9 cellular contexts compared by ENCODE assay signal in the genomic region with DNA sequence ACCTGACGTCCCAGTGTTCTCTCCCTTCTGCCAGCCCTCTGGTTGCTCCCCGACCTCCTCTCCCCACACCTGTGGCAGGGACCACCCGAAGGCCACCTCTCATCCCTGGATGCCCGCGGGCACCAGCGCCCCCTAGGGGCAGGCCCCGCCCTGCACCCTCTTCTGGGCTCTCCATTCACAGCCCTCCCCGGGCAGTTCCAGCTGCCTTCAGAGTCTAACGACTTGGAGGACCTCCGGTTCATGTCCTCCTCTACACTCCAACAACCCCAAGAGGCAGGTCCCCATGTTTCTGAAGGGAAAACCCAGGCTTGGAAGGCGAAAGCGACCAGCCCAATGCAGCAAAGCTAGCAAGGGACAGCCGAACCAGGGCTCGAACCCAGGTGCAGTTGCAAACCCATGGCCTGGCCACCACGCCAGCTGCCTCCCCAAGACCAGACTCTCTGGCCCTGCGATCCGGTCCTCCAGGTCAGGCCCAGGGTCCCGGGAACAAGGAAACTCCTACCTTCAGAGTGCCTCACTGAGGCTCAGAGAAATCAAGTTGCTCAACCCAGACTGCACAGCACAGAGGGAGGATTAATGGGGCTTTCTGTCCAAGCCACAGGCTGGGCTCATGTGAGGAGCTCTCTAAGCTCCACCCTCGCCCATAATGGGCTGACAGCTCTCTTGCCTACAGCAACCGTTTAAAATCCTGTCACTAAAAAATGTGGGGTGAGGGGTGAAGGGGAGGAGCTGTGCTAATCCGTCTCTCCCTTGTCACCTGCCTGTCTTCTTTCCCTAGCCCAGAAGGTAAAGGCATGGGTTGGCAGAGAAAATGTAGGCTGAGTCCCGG.
DNase-seq lines count a peak whose midpoint lies in the region; ATAC-seq, FAIRE-seq and TF ChIP-seq lines count a peak whose summit lies in the region.
"Had no signal": no experiment of that assay in that cellular context is flagged by ENCODE, and none has a peak within 500 bp of the region (broad histone marks: within the 10 kb centered on the region; RNA-seq: fewer than 3 reads in every experiment).

No MANE protein-coding gene starts in this region.

- 0 out of 2 replicates have a peak overlapping the region, but pooled peaks have one; percentile 50 for H2BK12ac ChIP-seq in H1 (ENCODE audit: low read depth, low read length)

- H3K9ac ChIP-seq in H1 (replicated peaks in 1 of 4; ENCODE audit: extremely low read depth in 1 of 4, low read depth in 3 of 4, low read length in 3 of 4) = no peak overlapping the region; a peak in 1 of 7 replicates

- no peaks in the 10 kb centered on the region for H3K9me3 Mint-ChIP-seq in progenitor cell of endocrine pancreas (ENCODE audit: low read depth)
- H3K9me3 Mint-ChIP-seq: T-cell had no signal

- peak; percentile 69 to 82 for TF ChIP-seq RAD21 in H1 (IDR thresholded peaks at IDR 0.05 in 1 of 2, conservative IDR thresholded peaks at IDR 0.05 in 1 of 2; ENCODE audit: low read depth in 2 of 2, low read length in 2 of 2)

- ATAC-seq in T-helper 17 cell (peak; percentile 46), HG03432 (IDR thresholded peaks at IDR 0.05; ENCODE audit: unreplicated experiment) (no peak)
- ATAC-seq: T-cell had no signal

- peak overlapping the region in 1 of 2 experiments; percentile 2; a peak in 1 of 4 replicates for H3K4me2 ChIP-seq in H1 (ENCODE audit: insufficient read depth in 1 of 2, low read depth in 2 of 2, low read length in 2 of 2)

- H3K23me2 ChIP-seq in H1 (ENCODE audit: low read depth, low read length) = peaks cover 1% of the 10 kb centered on the region; the same call in 1 of the 2 replicates

- H3K23ac ChIP-seq in H1 (ENCODE audit: insufficient read length) = no peak overlapping the region

- TF ChIP-seq EP300 in H1 (IDR thresholded peaks at IDR 0.05; ENCODE audit: borderline replicate concordance in 1 of 2, low read depth in 2 of 2, low read length in 2 of 2) = no peak

- H3K4me1 Mint-ChIP-seq in T-helper 17 cell (peaks cover 15% of the 10 kb centered on the region), progenitor cell of endocrine pancreas (ENCODE audit: low read depth) (peaks cover 3% of the 10 kb centered on the region)

- H2AFZ ChIP-seq in H1 (ENCODE audit: low read length) = no peak overlapping the region

- H2AK5ac ChIP-seq in H1 (ENCODE audit: low read depth, low read length) = peak overlapping the region; percentile 77; the same call in 1 of the 2 replicates

- no peak for TF ChIP-seq POLR2A in H1 (IDR thresholded peaks at IDR 0.05; ENCODE audit: control extremely low read depth in 1 of 2, low read depth in 2 of 2, low read length in 2 of 2)

- H3K14ac ChIP-seq in H1 (ENCODE audit: insufficient read length) = no peak overlapping the region

- peak overlapping the region; percentile 65 for H2BK15ac ChIP-seq in H1 (ENCODE audit: low read length)

- H3K36me3 ChIP-seq in H1 (ENCODE audit: control insufficient read depth in 2 of 4, insufficient read depth in 4 of 4, low read length in 3 of 4) = no peaks in the 10 kb centered on the region
- H3K36me3 ChIP-seq in small intestine (ENCODE audit: control insufficient read depth in 2 of 2, insufficient read depth in 2 of 2, low read length in 2 of 2) = no peaks in the 10 kb centered on the region

- H3K27ac Mint-ChIP-seq in T-helper 17 cell (no peak overlapping the region), progenitor cell of endocrine pancreas (no peak overlapping the region)
- H3K27ac Mint-ChIP-seq: T-cell had no signal

- H3K4me3 Mint-ChIP-seq in T-helper 17 cell (no peak overlapping the region), progenitor cell of endocrine pancreas (ENCODE audit: low read depth) (no peak overlapping the region)
- H3K4me3 Mint-ChIP-seq: T-cell had no signal

- peak; percentile 43 for DNase-seq in DMS53 (lab: John Stamatoyannopoulos, UW)
- no peak for DNase-seq in DMS53 treated with DMSO at 0.1 percent for 48 hours (lab: John Stamatoyannopoulos, UW; ENCODE audit: unreplicated experiment)
- peak in 1 of 3 donors; percentile 24 for DNase-seq in T-helper 17 cell
- DNase-seq in H1 (ENCODE audit: low read depth in 1 of 2, low spot score in 2 of 2) = peak in 1 of 2 experiments; percentile 96
- DNase-seq in progenitor cell of endocrine pancreas (ENCODE audit: low spot score, unreplicated experiment) = peak; percentile 42
- no peak for DNase-seq in AML-193 (lab: John Stamatoyannopoulos, UW)
- DNase-seq in small intestine = no peak

- no peak overlapping the region for H4K91ac ChIP-seq in H1 (replicated peaks; ENCODE audit: insufficient read length, low read length)

- 0 out of 2 replicates have a peak overlapping the region, but pooled peaks have one; percentile 29 for H4K8ac ChIP-seq in H1 (ENCODE audit: extremely low read depth, insufficient read depth, low read length)

- H3K4me1 ChIP-seq in H1 (replicated peaks in 1 of 4; ENCODE audit: control insufficient read depth in 3 of 4, insufficient read depth in 4 of 4, low read length in 3 of 4) (peaks cover 0 to 11% (median 8%) of the 10 kb centered on the region in 4 experiments; a peak in 5 of 7 replicates), small intestine (ENCODE audit: control insufficient read depth in 2 of 2, insufficient read depth in 1 of 2, low read depth in 1 of 2, low read length in 1 of 2) (no peaks in the 10 kb centered on the region)

- H3K4me3 ChIP-seq in H1 (ENCODE audit: extremely low read depth in 1 of 4, insufficient read depth in 2 of 4, low read depth in 3 of 4, low read length in 4 of 4) (no peak overlapping the region), small intestine (ENCODE audit: low read depth in 1 of 2, low read length in 2 of 2) (no peak overlapping the region)

- peak overlapping the region; percentile 92; the same call in 1 of the 2 replicates for H2BK20ac ChIP-seq in H1 (ENCODE audit: low read length)

- no peak overlapping the region for H2BK120ac ChIP-seq in H1 (replicated peaks; ENCODE audit: low read depth, low read length)

- no peaks in the 10 kb centered on the region for H3K9me3 ChIP-seq in T-helper 17 cell (ENCODE audit: control insufficient read depth, low read length, poor library complexity, severe bottlenecking)
- no peaks in the 10 kb centered on the region for H3K9me3 ChIP-seq in H1 (ENCODE audit: insufficient read depth in 2 of 2, low read depth in 1 of 2, low read length in 1 of 2)
- H3K9me3 ChIP-seq in small intestine (ENCODE audit: control insufficient read depth, low read depth) = no peaks in the 10 kb centered on the region

- no peaks in the 10 kb centered on the region for H3K79me1 ChIP-seq in H1 (ENCODE audit: low read depth, low read length)

- H3K36me3 Mint-ChIP-seq in T-helper 17 cell (ENCODE audit: low read depth) (no peaks in the 10 kb centered on the region), progenitor cell of endocrine pancreas (ENCODE audit: insufficient read depth) (no peaks in the 10 kb centered on the region)
- H3K36me3 Mint-ChIP-seq: T-cell had no signal

- H2BK5ac ChIP-seq in H1 (ENCODE audit: low read depth, low read length) = peak overlapping the region; percentile 52; the same call in 1 of the 2 replicates

- H3K27me3 ChIP-seq in H1 (replicated peaks in 1 of 4; ENCODE audit: control insufficient read depth in 3 of 4, extremely low read depth in 1 of 4, insufficient read depth in 3 of 4, low read length in 3 of 4) = peaks cover 4 to 36% (median 30%) of the 10 kb centered on the region in 4 experiments
- H3K27me3 ChIP-seq in small intestine (ENCODE audit: control insufficient read depth in 2 of 2, insufficient read depth in 2 of 2, low read length in 2 of 2) = peaks cover 2 to 23% of the 10 kb centered on the region in 2 donors

- WGBS in H1 (ENCODE audit: extremely low coverage in 1 of 2, insufficient coverage in 1 of 2, insufficient read length in 1 of 2, insufficient replicate concordance in 2 of 2, low coverage in 1 of 2, low lambda C conversion rate in 2 of 2, missing lambda C conversion rate in 1 of 2), 2 experiments = 56% methylated on average over 21 of the region's 22 CpGs; no CpG with 5 or more reads in 1 of the 2 experiments
- WGBS in small intestine, 3 donors = 33 to 35% (median 33%) methylated on average over 21 to 22 of the region's 22 CpGs

- POLR2A ChIA-PET in H1 (lab: Charles Lee; ENCODE audit: partially characterized antibody) = interaction anchor here (0.7 to 1.9 kb wide), 5 partner anchors 8 to 414 kb away, joined by 3 to 6 read pairs (median 3); no protein-coding TSS in a partner anchor

- H3K18ac ChIP-seq in H1 (ENCODE audit: extremely low read depth, low read length) = peak overlapping the region; percentile 56; the same call in 1 of the 2 replicates

- FAIRE-seq in H1 (lab: Jason Lieb, UNC) (no peak), small intestine (lab: Jason Lieb, UNC) (no peak)

- no peak overlapping the region for H3K56ac ChIP-seq in H1 (replicated peaks; ENCODE audit: insufficient read length, low read depth, low read length)

- no peak overlapping the region for H4K5ac ChIP-seq in H1 (ENCODE audit: insufficient read length, low read depth, low read length)

- peak overlapping the region; percentile 79 for H3K4ac ChIP-seq in H1 (replicated peaks; ENCODE audit: insufficient read length, low read depth, low read length)

- H4K20me1 ChIP-seq in H1 (replicated peaks in 1 of 2; ENCODE audit: control insufficient read depth in 1 of 2, insufficient read depth in 2 of 2, low read length in 2 of 2) = no peaks in the 10 kb centered on the region

- TF ChIP-seq CTCF in H1 (IDR thresholded peaks at IDR 0.05; ENCODE audit: control extremely low read depth in 1 of 3, insufficient read depth in 1 of 3, low read depth in 1 of 3, low read length in 3 of 3) (peak in 2 of 3 experiments; percentile 86 to 89; a peak in 3 of 4 replicates), progenitor cell of endocrine pancreas (IDR thresholded peaks at IDR 0.05; ENCODE audit: unreplicated experiment) (peak; percentile 73)

- H3K27me3 Mint-ChIP-seq in T-helper 17 cell (peaks cover 61% of the 10 kb centered on the region), progenitor cell of endocrine pancreas (peaks cover 86% of the 10 kb centered on the region)

- no peaks in the 10 kb centered on the region for H3K79me2 ChIP-seq in H1 (ENCODE audit: control insufficient read depth in 1 of 2, insufficient read depth in 2 of 2, low read length in 2 of 2)

- CTCF ChIA-PET in H1 (lab: Charles Lee; ENCODE audit: partially characterized antibody) = interaction anchor here (0.7 to 11.7 kb wide), 58 partner anchors 8 to 266 kb away, joined by 3 to 415 read pairs (median 6); a partner anchor contains a TSS

- no peak overlapping the region for H3K27ac ChIP-seq in H1 (ENCODE audit: low read depth, low read length)
- no peak overlapping the region for H3K27ac ChIP-seq in small intestine (ENCODE audit: low read depth in 1 of 2, low read length in 1 of 2)

TF ChIP-seq in H1, 55 proteins besides CTCF, POLR2A, EP300 and RAD21 (continues in another document):
- TF ChIP-seq, protein P1, sequence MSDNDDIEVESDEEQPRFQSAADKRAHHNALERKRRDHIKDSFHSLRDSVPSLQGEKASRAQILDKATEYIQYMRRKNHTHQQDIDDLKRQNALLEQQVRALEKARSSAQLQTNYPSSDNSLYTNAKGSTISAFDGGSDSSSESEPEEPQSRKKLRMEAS (IDR thresholded peaks at IDR 0.05) = peak; percentile 1; the same call in 1 of the 2 replicates

Comparison
In these comparisons a context has a peak if more than half of its experiments do, and no peak if none do; other contexts are left out.
1. DNase-seq: peak in DMS53 (single experiment) and progenitor cell of endocrine pancreas (single experiment); none in DMS53 treated with DMSO at 0.1 percent for 48 hours (single experiment), AML-193 (0 of 2) and small intestine (single experiment).